11 cellular contexts compared by ENCODE assay signal in genomic region chr3:17901893-17902292, GRCh38.
A peak's percentile ranks its signal among the peaks of the same experiment; 100 is the strongest.
DNase-seq lines count a peak whose midpoint lies in the region; ATAC-seq and TF ChIP-seq lines count a peak whose summit lies in the region.
"Had no signal": no experiment of that assay in that cellular context is flagged by ENCODE, and none has a peak within 500 bp of the region (broad histone marks: within the 10 kb centered on the region; RNA-seq: fewer than 3 reads in every experiment).

No MANE protein-coding gene starts in this region.

- no peaks in the 10 kb centered on the region for H3K4me1 ChIP-seq in left ventricle myocardium inferior
- no peaks in the 10 kb centered on the region for H3K4me1 ChIP-seq in sigmoid colon
- H3K4me1 ChIP-seq: body of pancreas had no signal

- H3K4me3 ChIP-seq in left ventricle myocardium inferior (no peak overlapping the region), sigmoid colon (no peak overlapping the region)
- H3K4me3 ChIP-seq: body of pancreas had no signal

- no peaks in the 10 kb centered on the region for H3K36me3 ChIP-seq in left ventricle myocardium inferior
- H3K36me3 ChIP-seq in sigmoid colon: no peaks in the 10 kb centered on the region

- DNase-seq in RPMI8226 (peak; percentile 15), left ventricle myocardium inferior (no peak), sigmoid colon (no peak)
- DNase-seq in stimulated activated CD4-positive, alpha-beta T cell treated with anti-CD3 and anti-CD28 coated beads, Interleukin-2, amount 100 ng/mL, for 48 hours: no peak
- DNase-seq: activated CD8-positive, alpha-beta memory T cell treated with anti-CD3 and anti-CD28 coated beads, Interleukin-2, amount 10 ng/mL, durations not matched to agents 7 days and 5 days; body of pancreas had no signal

- TF ChIP-seq EP300 in sigmoid colon (IDR thresholded peaks at IDR 0.05): no peak

- TF ChIP-seq POLR2A in sigmoid colon (IDR thresholded peaks at IDR 0.05): no peak

- H3K27me3 ChIP-seq in left ventricle myocardium inferior (ENCODE audit: low read depth) (peaks cover 8% of the 10 kb centered on the region), sigmoid colon (no peaks in the 10 kb centered on the region)
- H3K27me3 ChIP-seq: body of pancreas had no signal

- TF ChIP-seq CTCF in left ventricle myocardium inferior (IDR thresholded peaks at IDR 0.05; ENCODE audit: borderline replicate concordance) (no peak), sigmoid colon (IDR thresholded peaks at IDR 0.05) (no peak)

- H3K27ac ChIP-seq in left ventricle myocardium inferior (replicated peaks) (no peak overlapping the region), sigmoid colon (no peak overlapping the region)
- H3K27ac ChIP-seq: body of pancreas, C4-2B had no signal

- ATAC-seq in GM18498 (IDR thresholded peaks at IDR 0.05; ENCODE audit: unreplicated experiment) (peak; percentile 97), GM21526 (IDR thresholded peaks at IDR 0.05; ENCODE audit: low FRiP score, unreplicated experiment) (peak; percentile 77), HG03442 (IDR thresholded peaks at IDR 0.05; ENCODE audit: unreplicated experiment) (peak; percentile 82), GM19452 (IDR thresholded peaks at IDR 0.05; ENCODE audit: unreplicated experiment) (no peak)
- ATAC-seq: activated CD8-positive, alpha-beta memory T cell treated with anti-CD3 and anti-CD28 coated beads, Interleukin-2, amount 10 ng/mL, durations not matched to agents 7 days and 5 days; body of pancreas had no signal

- peaks cover 8% of the 10 kb centered on the region for H3K9me3 ChIP-seq in left ventricle myocardium inferior (replicated peaks)
- no peaks in the 10 kb centered on the region for H3K9me3 ChIP-seq in sigmoid colon
- H3K9me3 ChIP-seq: body of pancreas had no signal

- intact Hi-C loops in left ventricle myocardium inferior (cut with micrococcal nuclease): no loop called here
- intact Hi-C loops in sigmoid colon (cut with DNase I): no loop called here

- WGBS in sigmoid colon, 2 donors: 37 to 57% methylated on average over 1 of the region's 1 CpG
